In the genomic region with DNA sequence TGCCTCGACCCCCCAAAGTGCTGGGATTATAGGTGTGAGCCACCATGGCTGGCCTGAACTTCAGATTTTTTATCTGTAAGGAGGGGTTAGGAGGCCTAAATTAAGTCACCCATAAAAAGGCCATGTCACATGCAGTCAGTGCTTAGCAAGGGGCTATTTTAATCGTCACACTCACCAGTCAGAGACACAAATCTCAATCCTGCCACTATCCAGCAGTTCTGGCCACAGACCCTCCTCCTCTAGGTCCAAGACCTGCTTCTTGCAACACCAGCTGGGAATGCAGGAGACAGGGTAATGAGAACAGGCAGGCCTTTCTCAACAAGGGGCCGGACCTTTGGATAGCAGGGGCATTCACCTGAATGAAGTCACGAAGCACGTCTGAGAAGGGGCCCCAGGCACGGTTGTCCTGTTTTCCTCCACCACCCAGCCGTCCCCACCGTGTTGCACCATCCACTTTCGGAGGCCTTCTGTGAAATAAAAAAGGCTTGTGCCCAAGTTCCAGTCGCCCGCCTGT, we compare ENCODE assay signal across 8 cellular contexts. TPM values are rescaled to one million over a fixed set of nuclear protein-coding genes. Genes with fewer than 3 reads are reported as not detected.
A peak's percentile ranks its signal among the peaks of the same experiment; 100 is the strongest.
DNase-seq lines count a peak whose midpoint lies in the region; ATAC-seq and TF ChIP-seq lines count a peak whose summit lies in the region.

No MANE protein-coding gene starts in this region.

- H3K27me3 ChIP-seq in left ventricle myocardium inferior (ENCODE audit: low read depth): peaks cover 44% of the 10 kb centered on the region

- H3K27ac ChIP-seq in VCaP (peak overlapping the region; percentile 78), left ventricle myocardium inferior (replicated peaks) (peak overlapping the region; percentile 63)

- peaks cover 2% of the 10 kb centered on the region for H3K36me3 ChIP-seq in left ventricle myocardium inferior

- intact Hi-C loops in left ventricle myocardium inferior (cut with micrococcal nuclease): no loop called here

- TF ChIP-seq CTCF in VCaP (conservative IDR thresholded peaks at IDR 0.05) (no peak), left ventricle myocardium inferior (IDR thresholded peaks at IDR 0.05; ENCODE audit: borderline replicate concordance) (no peak)

- H3K4me3 ChIP-seq in left ventricle myocardium inferior (peak overlapping the region; percentile 76), skeletal muscle cell (ENCODE audit: low read depth, low read length) (peak overlapping the region; percentile 57)

- peak; percentile 13 for ATAC-seq in GM19351 (IDR thresholded peaks at IDR 0.05; ENCODE audit: unreplicated experiment)

- H3K4me1 ChIP-seq in left ventricle myocardium inferior: peaks cover 25% of the 10 kb centered on the region

- H3K9me3 ChIP-seq in left ventricle myocardium inferior (replicated peaks): no peaks in the 10 kb centered on the region

- no peak for DNase-seq in left ventricle myocardium inferior
- no peak for DNase-seq in skeletal muscle cell (ENCODE audit: low read depth)
- DNase-seq in NCI-H82 treated with DMSO at 0.1 percent for 48 hours (lab: John Stamatoyannopoulos, UW; ENCODE audit: unreplicated experiment): no peak
- DNase-seq in GM19238 (ENCODE audit: insufficient read length, low spot score): no peak
- no peak for DNase-seq in NCI-H1417 (lab: John Stamatoyannopoulos, UW)
- no peak for DNase-seq in NCI-H510A (lab: John Stamatoyannopoulos, UW)

RNA-seq across cellular contexts. Expression of gene FBXO27, which starts 1.4 kb away (rescaled TPM):
- 20.9 TPM for total RNA-seq in left ventricle myocardium inferior

RNA-seq across cellular contexts. Expression of gene ACP7, which starts 53.3 kb away (rescaled TPM):
- total RNA-seq in left ventricle myocardium inferior: not detected

RNA-seq across cellular contexts. Expression of gene FBXO17, which starts 55.4 kb away (rescaled TPM):
- 3.0 TPM for total RNA-seq in left ventricle myocardium inferior
